1 cellular context compared by ENCODE assay signal in genomic region chr16:50152807-50153647, GRCh38.
TF ChIP-seq lines count a peak whose summit lies in the region.

TSS of gene TENT4B (plus strand) at chr16:50153306. CDS start at chr16:50153622, 316 bp downstream.

TF ChIP-seq in HepG2, 621 proteins besides CTCF, POLR2A, EP300 and RAD21 (continued from another document and continues in another):
- TF ChIP-seq ZNF781 (CRISPR knock-in tag; IDR thresholded peaks at IDR 0.05; ENCODE audit: borderline replicate concordance, not compliant biosample characterization) (peak; percentile 60), HDAC1 (CRISPR knock-in tag; IDR thresholded peaks at IDR 0.05) (peak; percentile 79; the same call in 1 of the 2 replicates), SNAPC5 (CRISPR knock-in tag; IDR thresholded peaks at IDR 0.05; ENCODE audit: borderline replicate concordance) (no peak), ZNF639 (CRISPR knock-in tag; conservative IDR thresholded peaks at IDR 0.05) (peak; percentile 79), PAX8 (CRISPR knock-in tag; IDR thresholded peaks at IDR 0.05; ENCODE audit: borderline replicate concordance) (no peak), KDM2A (CRISPR knock-in tag; IDR thresholded peaks at IDR 0.05; ENCODE audit: borderline replicate concordance, low read depth) (peak; percentile 90), AKAP8 (CRISPR knock-in tag; IDR thresholded peaks at IDR 0.05) (peak; percentile 87; the same call in 1 of the 2 replicates), ZBTB43 (CRISPR knock-in tag; conservative IDR thresholded peaks at IDR 0.05) (peak; percentile 37; the same call in 1 of the 2 replicates), EEA1 (CRISPR knock-in tag; IDR thresholded peaks at IDR 0.05; ENCODE audit: borderline replicate concordance) (peak; percentile 94; the same call in 1 of the 2 replicates), TERF1 (CRISPR knock-in tag; IDR thresholded peaks at IDR 0.05) (peak; percentile 57; the same call in 1 of the 2 replicates), ZMYM3 (CRISPR knock-in tag; IDR thresholded peaks at IDR 0.05) (peak; percentile 47; the same call in 1 of the 2 replicates), TEAD3 (CRISPR knock-in tag; optimal IDR thresholded peaks at IDR 0.05; ENCODE audit: borderline replicate concordance) (no peak), MYNN (CRISPR knock-in tag; IDR thresholded peaks at IDR 0.05; ENCODE audit: low read depth) (no peak; the same call in 1 of the 2 replicates), ZNF10 (CRISPR knock-in tag; IDR thresholded peaks at IDR 0.05; ENCODE audit: borderline replicate concordance, low read depth) (0 out of 2 replicates have a peak, but pooled peaks have one; percentile 3), BRF2 (CRISPR knock-in tag; IDR thresholded peaks at IDR 0.05) (no peak), ZNF33A (CRISPR knock-in tag; IDR thresholded peaks at IDR 0.05; ENCODE audit: borderline replicate concordance) (no peak), RFXANK (CRISPR knock-in tag; IDR thresholded peaks at IDR 0.05) (no peak), ZFY (CRISPR knock-in tag; IDR thresholded peaks at IDR 0.05) (peak; percentile 98), KAT8 (CRISPR knock-in tag; IDR thresholded peaks at IDR 0.05) (peak; percentile 59; the same call in 1 of the 2 replicates), RARG (CRISPR knock-in tag; IDR thresholded peaks at IDR 0.05; ENCODE audit: low read depth) (no peak), PRMT3 (CRISPR knock-in tag; IDR thresholded peaks at IDR 0.05; ENCODE audit: borderline replicate concordance, low read depth) (no peak; the same call in 1 of the 2 replicates), ATF7-NPFF (CRISPR knock-in tag; IDR thresholded peaks at IDR 0.05; ENCODE audit: low read depth) (peak; percentile 98), HOXA5 (CRISPR knock-in tag; IDR thresholded peaks at IDR 0.05) (0 out of 2 replicates have a peak, but pooled peaks have one; percentile 50), TCF12 (IDR thresholded peaks at IDR 0.05) (no peak), TCF12 (CRISPR knock-in tag; IDR thresholded peaks at IDR 0.05) (peak; percentile 85), FOXP1 (IDR thresholded peaks at IDR 0.05) (no peak), FOXP1 (CRISPR knock-in tag; IDR thresholded peaks at IDR 0.05) (no peak), SALL1 (CRISPR knock-in tag; IDR thresholded peaks at IDR 0.05) (peak; percentile 92), NFE2L1 (CRISPR knock-in tag; IDR thresholded peaks at IDR 0.05; ENCODE audit: borderline replicate concordance) (no peak), TAF1 (CRISPR knock-in tag; IDR thresholded peaks at IDR 0.05) (peak; percentile 90), CSRNP2 (CRISPR knock-in tag; conservative IDR thresholded peaks at IDR 0.05; ENCODE audit: low read depth) (no peak), NKX3-1 (CRISPR knock-in tag; IDR thresholded peaks at IDR 0.05) (no peak; the same call in 1 of the 2 replicates), NFATC3 (CRISPR knock-in tag; IDR thresholded peaks at IDR 0.05) (no peak), MED1 (CRISPR knock-in tag; IDR thresholded peaks at IDR 0.05) (peak; percentile 32; the same call in 1 of the 2 replicates), KLF13 (CRISPR knock-in tag; IDR thresholded peaks at IDR 0.05) (peak; percentile 92; the same call in 1 of the 2 replicates), ZNF275 (CRISPR knock-in tag; IDR thresholded peaks at IDR 0.05; ENCODE audit: borderline replicate concordance) (peak; percentile 45; the same call in 1 of the 2 replicates), ZNF446 (CRISPR knock-in tag; IDR thresholded peaks at IDR 0.05) (peak; percentile 90; the same call in 1 of the 2 replicates), HOMEZ (CRISPR knock-in tag; IDR thresholded peaks at IDR 0.05; ENCODE audit: low read depth) (peak; percentile 39; the same call in 1 of the 2 replicates), ATM (IDR thresholded peaks at IDR 0.05; ENCODE audit: borderline replicate concordance) (no peak), ZNF687 (CRISPR knock-in tag; IDR thresholded peaks at IDR 0.05) (peak; percentile 88), AHDC1 (CRISPR knock-in tag; IDR thresholded peaks at IDR 0.05; ENCODE audit: borderline replicate concordance) (no peak)
